Comparison of ENCODE assay signal across 13 cellular contexts in the genomic region with DNA sequence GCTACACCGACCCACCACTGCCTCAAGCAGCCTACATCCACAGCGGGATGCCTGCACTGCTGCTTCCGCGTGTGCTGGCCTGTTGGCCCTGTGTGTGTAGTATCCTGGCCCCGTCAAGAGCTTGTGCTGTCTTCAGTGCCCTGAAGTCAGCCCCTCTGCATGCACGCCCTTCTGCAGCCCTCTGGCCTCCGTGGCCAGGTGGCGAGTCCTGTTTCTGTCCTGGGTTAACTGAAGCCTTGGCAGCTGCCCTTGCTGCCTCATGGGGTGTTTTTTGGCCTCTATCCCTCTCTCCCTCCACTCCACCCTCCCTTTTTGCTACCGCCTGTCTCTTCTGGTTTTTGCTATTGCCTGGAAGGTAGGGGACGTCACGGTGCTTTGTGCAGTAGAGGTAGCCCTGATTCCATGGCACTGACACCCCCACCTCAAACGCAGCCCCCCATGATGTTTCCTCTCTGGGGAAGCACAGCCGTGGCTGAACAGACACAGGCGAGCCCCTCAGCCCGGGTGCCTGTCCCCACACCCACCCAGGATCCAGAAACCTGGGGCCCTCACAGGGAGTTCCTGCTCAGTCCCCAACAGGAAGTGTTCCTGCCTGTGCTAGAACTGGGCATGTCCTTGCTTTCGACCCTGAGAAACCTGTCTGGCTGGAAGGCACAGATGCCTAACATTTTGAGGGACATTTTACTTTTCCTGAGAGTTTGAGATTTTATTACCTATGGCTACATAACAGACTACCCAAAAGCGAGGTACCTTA. TPM values are rescaled to one million over a fixed set of nuclear protein-coding genes. Genes with fewer than 3 reads are reported as not detected.
DNase-seq lines count a peak whose midpoint lies in the region; ATAC-seq, FAIRE-seq and TF ChIP-seq lines count a peak whose summit lies in the region.
"Had no signal": no experiment of that assay in that cellular context is flagged by ENCODE, and none has a peak within 500 bp of the region (broad histone marks: within the 10 kb centered on the region; RNA-seq: fewer than 3 reads in every experiment).

No MANE protein-coding gene starts in this region.

- H3K27ac Mint-ChIP-seq in activated T-cell treated with anti-CD3 and anti-CD28 coated beads, Interleukin-2, amount 50 U/mL, for 72 hours = peak overlapping the region; percentile 12
- peak overlapping the region; percentile 80 for H3K27ac Mint-ChIP-seq in activated T-helper 17 cell treated with anti-CD3 and anti-CD28 coated beads, Interleukin-2, amount 50 U/mL, for 72 hours
- peak overlapping the region; percentile 44 for H3K27ac Mint-ChIP-seq in stimulated activated naive B cell treated with anti-CD40 and anti-IgM and Interleukin-4, amounts not matched to agents 10 μg/mL and 1 μg/mL and 100 μg/mL, for 72 hours

- FAIRE-seq in D721Med (lab: Jason Lieb, UNC) = no peak
- FAIRE-seq: TTC549 had no signal

- H3K4me1 ChIP-seq in heart left ventricle = peaks cover 0 to 7% (median 0%) of the 10 kb centered on the region in 12 donors
- H3K4me1 ChIP-seq: uterus had no signal

- intact Hi-C loops in heart left ventricle (cut with DNase I) = no loop called here

- peaks cover 35% of the 10 kb centered on the region for H3K4me1 Mint-ChIP-seq in activated T-cell treated with anti-CD3 and anti-CD28 coated beads, Interleukin-2, amount 50 U/mL, for 72 hours (ENCODE audit: low read depth)
- peaks cover 36% of the 10 kb centered on the region for H3K4me1 Mint-ChIP-seq in activated T-cell treated with anti-CD3 and anti-CD28 coated beads, Interleukin-2, amount 50 U/mL, for 4 hours (ENCODE audit: low read depth)
- H3K4me1 Mint-ChIP-seq in activated T-helper 17 cell treated with anti-CD3 and anti-CD28 coated beads, Interleukin-2, amount 50 U/mL, for 72 hours = peaks cover 26% of the 10 kb centered on the region
- H3K4me1 Mint-ChIP-seq in stimulated activated naive B cell treated with anti-CD40 and anti-IgM and Interleukin-4, amounts not matched to agents 10 μg/mL and 1 μg/mL and 100 μg/mL, for 72 hours = peaks cover 39 to 91% of the 10 kb centered on the region in 2 donors

- TF ChIP-seq CTCF in heart left ventricle (IDR thresholded peaks at IDR 0.05) (no peak), D721Med (IDR thresholded peaks at IDR 0.05; ENCODE audit: insufficient read depth, missing control alignments) (no peak)

- H3K27ac ChIP-seq in heart left ventricle = peak overlapping the region in 1 of 12 donors; percentile 38
- H3K27ac ChIP-seq: coronary artery, uterus had no signal

- H3K27me3 ChIP-seq in heart left ventricle = no peaks in the 10 kb centered on the region
- H3K27me3 ChIP-seq: uterus had no signal

- no peak for DNase-seq in activated T-cell treated with anti-CD3 and anti-CD28 coated beads, Interleukin-2, amount 50 U/mL, for 72 hours
- no peak for DNase-seq in activated T-cell treated with anti-CD3 and anti-CD28 coated beads, Interleukin-2, amount 50 U/mL, for 4 hours
- DNase-seq in heart left ventricle (no peak), ecto neural progenitor cell (ENCODE audit: low spot score) (no peak), D721Med (ENCODE audit: insufficient read length, low spot score) (no peak)
- no peak for DNase-seq in stimulated activated naive B cell treated with anti-CD40 and anti-IgM and Interleukin-4, amounts not matched to agents 10 μg/mL and 1 μg/mL and 100 μg/mL, for 72 hours
- DNase-seq: NCI-H1417, NCI-H69, uterus had no signal

- no peaks in the 10 kb centered on the region for H3K9me3 ChIP-seq in heart left ventricle
- H3K9me3 ChIP-seq: uterus had no signal

- no peaks in the 10 kb centered on the region for H3K36me3 ChIP-seq in heart left ventricle
- H3K36me3 ChIP-seq: uterus had no signal

- H3K27me3 Mint-ChIP-seq in activated T-cell treated with anti-CD3 and anti-CD28 coated beads, Interleukin-2, amount 50 U/mL, for 72 hours (ENCODE audit: low read depth) = no peaks in the 10 kb centered on the region
- H3K27me3 Mint-ChIP-seq in activated T-cell treated with anti-CD3 and anti-CD28 coated beads, Interleukin-2, amount 50 U/mL, for 4 hours (ENCODE audit: low read depth) = no peaks in the 10 kb centered on the region
- H3K27me3 Mint-ChIP-seq in activated T-helper 17 cell treated with anti-CD3 and anti-CD28 coated beads, Interleukin-2, amount 50 U/mL, for 72 hours = no peaks in the 10 kb centered on the region
- no peaks in the 10 kb centered on the region for H3K27me3 Mint-ChIP-seq in stimulated activated naive B cell treated with anti-CD40 and anti-IgM and Interleukin-4, amounts not matched to agents 10 μg/mL and 1 μg/mL and 100 μg/mL, for 72 hours

- ATAC-seq in activated T-cell treated with anti-CD3 and anti-CD28 coated beads, Interleukin-2, amount 50 U/mL, for 72 hours (replicated peaks in 1 of 2) = no peak
- no peak for ATAC-seq in activated T-cell treated with anti-CD3 and anti-CD28 coated beads, Interleukin-2, amount 50 U/mL, for 4 hours
- no peak for ATAC-seq in activated T-helper 17 cell treated with anti-CD3 and anti-CD28 coated beads, Interleukin-2, amount 50 U/mL, for 72 hours (replicated peaks)
- ATAC-seq in heart left ventricle (peak in 3 of 4 donors; percentile 18 to 30 (median 23)), HG02588 (IDR thresholded peaks at IDR 0.05; ENCODE audit: unreplicated experiment) (no peak)
- ATAC-seq in stimulated activated naive B cell treated with anti-CD40 and anti-IgM and Interleukin-4, amounts not matched to agents 10 μg/mL and 1 μg/mL and 100 μg/mL, for 72 hours (replicated peaks) = no peak

- no peaks in the 10 kb centered on the region for H3K9me3 Mint-ChIP-seq in activated T-cell treated with anti-CD3 and anti-CD28 coated beads, Interleukin-2, amount 50 U/mL, for 72 hours
- H3K9me3 Mint-ChIP-seq in activated T-cell treated with anti-CD3 and anti-CD28 coated beads, Interleukin-2, amount 50 U/mL, for 4 hours = no peaks in the 10 kb centered on the region
- no peaks in the 10 kb centered on the region for H3K9me3 Mint-ChIP-seq in activated T-helper 17 cell treated with anti-CD3 and anti-CD28 coated beads, Interleukin-2, amount 50 U/mL, for 72 hours
- peaks cover 0 to 2% of the 10 kb centered on the region in 2 donors for H3K9me3 Mint-ChIP-seq in stimulated activated naive B cell treated with anti-CD40 and anti-IgM and Interleukin-4, amounts not matched to agents 10 μg/mL and 1 μg/mL and 100 μg/mL, for 72 hours

- H3K4me3 ChIP-seq in heart left ventricle = no peak overlapping the region
- H3K4me3 ChIP-seq: coronary artery, uterus had no signal

- peaks cover 5 to 6% of the 10 kb centered on the region in 2 donors for H3K36me3 Mint-ChIP-seq in activated T-cell treated with anti-CD3 and anti-CD28 coated beads, Interleukin-2, amount 50 U/mL, for 72 hours (ENCODE audit: insufficient read depth in 2 of 2)
- H3K36me3 Mint-ChIP-seq in activated T-cell treated with anti-CD3 and anti-CD28 coated beads, Interleukin-2, amount 50 U/mL, for 4 hours (ENCODE audit: insufficient read depth) = peaks cover 10% of the 10 kb centered on the region
- peaks cover 10% of the 10 kb centered on the region for H3K36me3 Mint-ChIP-seq in activated T-helper 17 cell treated with anti-CD3 and anti-CD28 coated beads, Interleukin-2, amount 50 U/mL, for 72 hours (ENCODE audit: low read depth)
- peaks cover 39 to 66% of the 10 kb centered on the region in 2 donors for H3K36me3 Mint-ChIP-seq in stimulated activated naive B cell treated with anti-CD40 and anti-IgM and Interleukin-4, amounts not matched to agents 10 μg/mL and 1 μg/mL and 100 μg/mL, for 72 hours

- WGBS in heart left ventricle, 4 donors = 77 to 82% (median 79%) methylated on average over 16 to 17 of the region's 17 CpGs

- H3K4me3 Mint-ChIP-seq in activated T-cell treated with anti-CD3 and anti-CD28 coated beads, Interleukin-2, amount 50 U/mL, for 72 hours = no peak overlapping the region
- no peak overlapping the region for H3K4me3 Mint-ChIP-seq in activated T-cell treated with anti-CD3 and anti-CD28 coated beads, Interleukin-2, amount 50 U/mL, for 4 hours
- H3K4me3 Mint-ChIP-seq in activated T-helper 17 cell treated with anti-CD3 and anti-CD28 coated beads, Interleukin-2, amount 50 U/mL, for 72 hours = peak overlapping the region; percentile 53
- H3K4me3 Mint-ChIP-seq in stimulated activated naive B cell treated with anti-CD40 and anti-IgM and Interleukin-4, amounts not matched to agents 10 μg/mL and 1 μg/mL and 100 μg/mL, for 72 hours = no peak overlapping the region

- TF ChIP-seq POLR2A in heart left ventricle (IDR thresholded peaks at IDR 0.05) = no peak

RNA-seq across cellular contexts. Expression of a gene that starts 18.8 kb away (rescaled TPM):
- total RNA-seq in activated T-cell treated with anti-CD3 and anti-CD28 coated beads, Interleukin-2, amount 50 U/mL, for 72 hours = 100 to 1,000 TPM; 185 to 224 TPM
- 10 to 100 TPM; 62.7 to 74.6 (median 72.8) TPM for total RNA-seq in activated T-cell treated with anti-CD3 and anti-CD28 coated beads, Interleukin-2, amount 50 U/mL, for 4 hours
- total RNA-seq in activated T-helper 17 cell treated with anti-CD3 and anti-CD28 coated beads, Interleukin-2, amount 50 U/mL, for 72 hours = 100 to 1,000 TPM; 100 to 112 TPM
- 100 to 1,000 TPM in 4 of 9 donors, 10 to 100 TPM in 5; 59.0 to 141 (median 91.3) TPM for total RNA-seq in heart left ventricle
- 10 to 100 TPM; 52.9 to 89.1 TPM for polyA plus RNA-seq in heart left ventricle

Comparison
In these comparisons a context has a peak if more than half of its experiments do, and no peak if none do; other contexts are left out.
1. ATAC-seq: peak in heart left ventricle (3 of 4); none in activated T-cell treated with anti-CD3 and anti-CD28 coated beads, Interleukin-2, amount 50 U/mL, for 72 hours (0 of 2), activated T-cell treated with anti-CD3 and anti-CD28 coated beads, Interleukin-2, amount 50 U/mL, for 4 hours (0 of 2), activated T-helper 17 cell treated with anti-CD3 and anti-CD28 coated beads, Interleukin-2, amount 50 U/mL, for 72 hours (single experiment), stimulated activated naive B cell treated with anti-CD40 and anti-IgM and Interleukin-4, amounts not matched to agents 10 μg/mL and 1 μg/mL and 100 μg/mL, for 72 hours (0 of 2) and HG02588 (single experiment).
2. H3K27ac Mint-ChIP-seq: peak in every context shown above with its lines; median percentile 80 in activated T-helper 17 cell treated with anti-CD3 and anti-CD28 coated beads, Interleukin-2, amount 50 U/mL, for 72 hours; 44 in stimulated activated naive B cell treated with anti-CD40 and anti-IgM and Interleukin-4, amounts not matched to agents 10 μg/mL and 1 μg/mL and 100 μg/mL, for 72 hours; 12 in activated T-cell treated with anti-CD3 and anti-CD28 coated beads, Interleukin-2, amount 50 U/mL, for 72 hours.